Comparison of ENCODE assay signal across 8 cellular contexts in the genomic region with DNA sequence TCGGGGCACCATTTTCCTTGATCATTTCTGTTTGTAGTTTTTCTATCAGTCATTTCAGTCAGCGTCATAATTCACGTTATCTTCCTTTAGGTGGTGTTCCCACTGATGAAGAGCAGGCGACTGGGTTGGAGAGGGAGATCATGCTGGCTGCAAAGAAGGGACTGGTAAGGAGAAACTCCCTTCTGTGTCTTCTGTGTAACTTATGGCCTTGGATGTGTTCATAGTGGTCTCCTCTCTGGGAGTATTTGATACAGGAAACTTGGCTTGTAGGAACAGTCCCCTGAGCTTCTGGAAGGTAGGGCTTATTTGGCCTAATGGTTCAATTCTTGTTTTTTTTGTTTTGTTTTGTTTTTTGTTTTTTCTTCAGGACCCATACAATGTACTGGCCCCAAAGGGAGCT. TPM values are rescaled to one million over a fixed set of nuclear protein-coding genes. Genes with fewer than 3 reads are reported as not detected.
A peak's percentile ranks its signal among the peaks of the same experiment; 100 is the strongest.
DNase-seq lines count a peak whose midpoint lies in the region; ATAC-seq, FAIRE-seq and TF ChIP-seq lines count a peak whose summit lies in the region.

No MANE protein-coding gene starts in this region.

- peaks cover 15% of the 10 kb centered on the region for H3K4me1 Mint-ChIP-seq in T-helper 2 cell treated with Interferon-gamma antibody and Interleukin-4, amounts not matched to agents 5 μg/mL and 100 μg/mL, for 36 hours (ENCODE audit: low read depth)

- H3K9ac ChIP-seq in keratinocyte (ENCODE audit: control insufficient read depth, extremely low read depth, insufficient read depth, low read length) (peak overlapping the region; percentile 94), subcutaneous abdominal adipose tissue (ENCODE audit: low read length in 5 of 5) (peak overlapping the region in 3 of 5 donors; percentile 96 to 99 (median 99))

- H3K36me3 ChIP-seq in keratinocyte (ENCODE audit: control insufficient read depth in 2 of 2, extremely low read depth in 1 of 2, insufficient read depth in 2 of 2, low read length in 2 of 2) (peaks cover 10 to 15% of the 10 kb centered on the region in 2 experiments), subcutaneous abdominal adipose tissue (ENCODE audit: control insufficient read depth in 5 of 5, insufficient read depth in 5 of 5, low read length in 5 of 5) (peaks cover 18 to 36% (median 33%) of the 10 kb centered on the region in 5 donors)

- H3K4me2 ChIP-seq in keratinocyte (ENCODE audit: control insufficient read depth, extremely low read depth, insufficient read depth, low read depth, low read length) = peak overlapping the region; percentile 71

- no peaks in the 10 kb centered on the region for H3K9me1 ChIP-seq in keratinocyte (ENCODE audit: control insufficient read depth, extremely low read depth, insufficient read depth, low read length)

- no peak for ATAC-seq in activated naive CD4-positive, alpha-beta T cell treated with anti-CD3 and anti-CD28 coated beads, Interleukin-2, amount 50 U/mL, for 72 hours
- no peak for ATAC-seq in left lobe of liver

- peak overlapping the region; percentile 86 for H3K27ac Mint-ChIP-seq in T-helper 2 cell treated with Interferon-gamma antibody and Interleukin-4, amounts not matched to agents 5 μg/mL and 100 μg/mL, for 36 hours
- peak overlapping the region; percentile 95 for H3K27ac Mint-ChIP-seq in activated naive CD4-positive, alpha-beta T cell treated with anti-CD3 and anti-CD28 coated beads, Interleukin-2, amount 50 U/mL, for 72 hours

- H3K9me3 Mint-ChIP-seq in T-helper 2 cell treated with Interferon-gamma antibody and Interleukin-4, amounts not matched to agents 5 μg/mL and 100 μg/mL, for 36 hours = no peaks in the 10 kb centered on the region
- H3K9me3 Mint-ChIP-seq in activated naive CD4-positive, alpha-beta T cell treated with anti-CD3 and anti-CD28 coated beads, Interleukin-2, amount 50 U/mL, for 72 hours = no peaks in the 10 kb centered on the region

- H3K36me3 Mint-ChIP-seq in T-helper 2 cell treated with Interferon-gamma antibody and Interleukin-4, amounts not matched to agents 5 μg/mL and 100 μg/mL, for 36 hours (ENCODE audit: low read depth) = peaks cover 32% of the 10 kb centered on the region
- H3K36me3 Mint-ChIP-seq in activated naive CD4-positive, alpha-beta T cell treated with anti-CD3 and anti-CD28 coated beads, Interleukin-2, amount 50 U/mL, for 72 hours = peaks cover 26 to 29% of the 10 kb centered on the region in 2 donors

- dilution Hi-C loops in keratinocyte (cut with MboI; ENCODE audit: extremely low pct_ligation_motif_present, low sequenced_read_pairs) = no loop called here

- H3K9me3 ChIP-seq in keratinocyte (ENCODE audit: control insufficient read depth, low read depth, low read length) (no peaks in the 10 kb centered on the region), subcutaneous abdominal adipose tissue (ENCODE audit: control insufficient read depth in 5 of 5, low read length in 5 of 5) (no peaks in the 10 kb centered on the region)

- no peaks in the 10 kb centered on the region for H4K20me1 ChIP-seq in keratinocyte (ENCODE audit: control insufficient read depth, extremely low read depth, insufficient read depth, low read length)

- peak overlapping the region; percentile 93 for H3K4me3 Mint-ChIP-seq in T-helper 2 cell treated with Interferon-gamma antibody and Interleukin-4, amounts not matched to agents 5 μg/mL and 100 μg/mL, for 36 hours

- no peak for DNase-seq in T-helper 2 cell treated with Interferon-gamma antibody and Interleukin-4, amounts not matched to agents 5 μg/mL and 100 μg/mL, for 36 hours (ENCODE audit: low spot score)
- no peak for DNase-seq in T-helper 2 cell
- DNase-seq in activated naive CD4-positive, alpha-beta T cell treated with anti-CD3 and anti-CD28 coated beads, Interleukin-2, amount 50 U/mL, for 72 hours (ENCODE audit: low spot score in 2 of 2) = no peak
- no peak for DNase-seq in keratinocyte (ENCODE audit: low read depth, low spot score)
- DNase-seq in MV-4-11 (lab: John Stamatoyannopoulos, UW) = no peak
- no peak for DNase-seq in epidermal melanocyte (ENCODE audit: insufficient read length, low spot score)
- DNase-seq in left lobe of liver (ENCODE audit: low spot score) = no peak

- TF ChIP-seq CTCF in keratinocyte (optimal IDR thresholded peaks at IDR 0.05 in 1 of 3, IDR thresholded peaks at IDR 0.05 in 1 of 3, conservative IDR thresholded peaks at IDR 0.05 in 1 of 3; ENCODE audit: extremely low read depth in 1 of 3, insufficient read depth in 2 of 3, low read length in 3 of 3) = no peak

- H3K27ac ChIP-seq in keratinocyte (ENCODE audit: control insufficient read depth, insufficient read depth, low read length) (no peak overlapping the region), subcutaneous abdominal adipose tissue (ENCODE audit: low read depth, low read length) (peak overlapping the region; percentile 90)

- H3K4me3 ChIP-seq in keratinocyte (ENCODE audit: control insufficient read depth in 2 of 3, extremely low read depth in 1 of 3, insufficient read depth in 2 of 3, low read depth in 1 of 3, low read length in 3 of 3) (peak overlapping the region; percentile 71 to 99 (median 92)), subcutaneous abdominal adipose tissue (ENCODE audit: low read depth in 1 of 5, low read length in 5 of 5) (peak overlapping the region; percentile 63 to 99 (median 94))

- no peaks in the 10 kb centered on the region for H3K27me3 ChIP-seq in keratinocyte (ENCODE audit: control insufficient read depth, extremely low read depth, insufficient read depth, low read length)
- H3K27me3 ChIP-seq in subcutaneous abdominal adipose tissue (ENCODE audit: control insufficient read depth in 5 of 5, insufficient read depth in 4 of 5, low read length in 5 of 5) = no peaks in the 10 kb centered on the region

- peaks cover 2% of the 10 kb centered on the region for H3K27me3 Mint-ChIP-seq in T-helper 2 cell treated with Interferon-gamma antibody and Interleukin-4, amounts not matched to agents 5 μg/mL and 100 μg/mL, for 36 hours (ENCODE audit: low read depth)

- no peak overlapping the region for H2AFZ ChIP-seq in keratinocyte (ENCODE audit: control insufficient read depth, low read length)

- H3K4me1 ChIP-seq in keratinocyte (ENCODE audit: control insufficient read depth, extremely low read depth, insufficient read depth, low read length) (peaks cover 6% of the 10 kb centered on the region), subcutaneous abdominal adipose tissue (ENCODE audit: control insufficient read depth in 5 of 5, insufficient read depth in 5 of 5, low read length in 5 of 5) (peaks cover 2 to 23% (median 19%) of the 10 kb centered on the region in 5 donors)

- no peak for FAIRE-seq in keratinocyte (lab: Jason Lieb, UNC)

- H3K79me2 ChIP-seq in keratinocyte (ENCODE audit: control insufficient read depth, insufficient read depth, low read length) = peaks cover 14% of the 10 kb centered on the region

RNA-seq across cellular contexts. Expression of gene COX5B, which starts 1.1 kb away (rescaled TPM):
- 100 to 1,000 TPM; 269 to 288 TPM for total RNA-seq in activated naive CD4-positive, alpha-beta T cell treated with anti-CD3 and anti-CD28 coated beads, Interleukin-2, amount 50 U/mL, for 72 hours
- 256 to 372 TPM (median 311 TPM) in 3 replicates for polyA plus RNA-seq in keratinocyte
- polyA plus RNA-seq in keratinocyte (2011; ENCODE audit: low read depth) = 125 TPM
- 207 and 304 TPM in 2 replicates for polyA plus RNA-seq in keratinocyte (2011; cell fraction: cytosol; rRNA removed)
- polyA plus RNA-seq in keratinocyte (2011; cell fraction: nucleus; rRNA removed) = 144 and 154 TPM in 2 replicates
- polyA plus RNA-seq in keratinocyte (2012; ENCODE audit: low replicate concordance) = 252 and 296 TPM in 2 replicates
- 27.3 to 60.0 TPM (median 34.5 TPM) in 3 replicates for polyA minus RNA-seq in keratinocyte
- polyA minus RNA-seq in keratinocyte (2011; cell fraction: cytosol; rRNA and poly(A)+ RNA removed) = 166 TPM
- 32.2 and 38.5 TPM in 2 replicates for polyA minus RNA-seq in keratinocyte (2011; cell fraction: nucleus; rRNA and poly(A)+ RNA removed)
- total RNA-seq in left lobe of liver = 215 TPM

RNA-seq across cellular contexts. Expression of gene ACTR1B, which starts 16.9 kb away (rescaled TPM):
- 100 to 1,000 TPM in 1 of 2 donors, 10 to 100 TPM in 1; 77.0 to 124 TPM for total RNA-seq in activated naive CD4-positive, alpha-beta T cell treated with anti-CD3 and anti-CD28 coated beads, Interleukin-2, amount 50 U/mL, for 72 hours
- polyA plus RNA-seq in keratinocyte = 20.6 to 31.2 TPM (median 30.0 TPM) in 3 replicates
- polyA plus RNA-seq in keratinocyte (2011; ENCODE audit: low read depth) = 28.9 TPM
- polyA plus RNA-seq in keratinocyte (2011; cell fraction: cytosol; rRNA removed) = 19.2 and 30.0 TPM in 2 replicates
- 39.5 and 45.8 TPM in 2 replicates for polyA plus RNA-seq in keratinocyte (2011; cell fraction: nucleus; rRNA removed)
- 29.5 and 31.7 TPM in 2 replicates for polyA plus RNA-seq in keratinocyte (2012; ENCODE audit: low replicate concordance)
- 24.5 to 44.3 TPM (median 32.2 TPM) in 3 replicates for polyA minus RNA-seq in keratinocyte
- 21.9 TPM for polyA minus RNA-seq in keratinocyte (2011; cell fraction: cytosol; rRNA and poly(A)+ RNA removed)
- 13.1 and 15.5 TPM in 2 replicates for polyA minus RNA-seq in keratinocyte (2011; cell fraction: nucleus; rRNA and poly(A)+ RNA removed)
- total RNA-seq in left lobe of liver = 38.9 TPM

RNA-seq across cellular contexts. Expression of gene C2orf92, which starts 22.5 kb away (rescaled TPM):
- total RNA-seq in activated naive CD4-positive, alpha-beta T cell treated with anti-CD3 and anti-CD28 coated beads, Interleukin-2, amount 50 U/mL, for 72 hours = 10 to 100 TPM in 1 of 2 donors, 1 to 10 TPM in 1; 6.5 to 17.5 TPM
- 0.66 to 1.7 TPM (median 1.6 TPM) in 3 replicates for polyA plus RNA-seq in keratinocyte
- polyA plus RNA-seq in keratinocyte (2011; ENCODE audit: low read depth) = 1.1 TPM
- 0.11 and 0.16 TPM in 2 replicates for polyA plus RNA-seq in keratinocyte (2011; cell fraction: cytosol; rRNA removed)
- 11.7 and 13.4 TPM in 2 replicates for polyA plus RNA-seq in keratinocyte (2011; cell fraction: nucleus; rRNA removed)
- polyA plus RNA-seq in keratinocyte (2012; ENCODE audit: low replicate concordance) = 0.45 and 2.0 TPM in 2 replicates
- polyA minus RNA-seq in keratinocyte = 1.1 to 1.4 TPM in 2 of 3 replicates, not detected in the other
- not detected for polyA minus RNA-seq in keratinocyte (2011; cell fraction: cytosol; rRNA and poly(A)+ RNA removed)
- 1.8 and 2.0 TPM in 2 replicates for polyA minus RNA-seq in keratinocyte (2011; cell fraction: nucleus; rRNA and poly(A)+ RNA removed)
- total RNA-seq in left lobe of liver = 11.7 TPM

RNA-seq across cellular contexts. Expression of gene ANKRD36B, which starts 57.3 kb away (rescaled TPM):
- total RNA-seq in activated naive CD4-positive, alpha-beta T cell treated with anti-CD3 and anti-CD28 coated beads, Interleukin-2, amount 50 U/mL, for 72 hours = 10 to 100 TPM; 21.8 to 44.9 TPM
- 6.1 to 11.9 TPM (median 7.6 TPM) in 3 replicates for polyA plus RNA-seq in keratinocyte
- 12.2 TPM for polyA plus RNA-seq in keratinocyte (2011; ENCODE audit: low read depth)
- polyA plus RNA-seq in keratinocyte (2011; cell fraction: cytosol; rRNA removed) = 0.64 and 0.95 TPM in 2 replicates
- 42.4 and 54.8 TPM in 2 replicates for polyA plus RNA-seq in keratinocyte (2011; cell fraction: nucleus; rRNA removed)
- polyA plus RNA-seq in keratinocyte (2012; ENCODE audit: low replicate concordance) = 3.4 TPM in 2 replicates
- polyA minus RNA-seq in keratinocyte = 8.7 to 43.1 TPM (median 27.9 TPM) in 3 replicates
- polyA minus RNA-seq in keratinocyte (2011; cell fraction: cytosol; rRNA and poly(A)+ RNA removed) = 4.2 TPM
- polyA minus RNA-seq in keratinocyte (2011; cell fraction: nucleus; rRNA and poly(A)+ RNA removed) = 37.7 and 93.9 TPM in 2 replicates
- total RNA-seq in left lobe of liver = 2.2 TPM
